9 cellular contexts compared by ENCODE assay signal in genomic region chr1:246579818-246580217, GRCh38. TPM values are rescaled to one million over a fixed set of nuclear protein-coding genes. Genes with fewer than 3 reads are reported as not detected.
A peak's percentile ranks its signal among the peaks of the same experiment; 100 is the strongest.
DNase-seq lines count a peak whose midpoint lies in the region; ATAC-seq and TF ChIP-seq lines count a peak whose summit lies in the region.
"Had no signal": no experiment of that assay in that cellular context is flagged by ENCODE, and none has a peak within 500 bp of the region (broad histone marks: within the 10 kb centered on the region; RNA-seq: fewer than 3 reads in every experiment).

No MANE protein-coding gene starts in this region.

- in situ Hi-C loops in brain microvascular endothelial cell (cut with HindIII; ENCODE audit: low pct_ligation_motif_present, low sequenced_read_pairs) = no loop called here

- H3K9ac ChIP-seq in endodermal cell (ENCODE audit: extremely low read depth, low read length, poor library complexity, severe bottlenecking) = no peak overlapping the region

- no peak for TF ChIP-seq EP300 in tibial nerve (IDR thresholded peaks at IDR 0.05)

- H3K4me3 Mint-ChIP-seq in endodermal cell = no peak overlapping the region

- DNase-seq in AG08395 (ENCODE audit: low spot score) (peak; percentile 8), brain microvascular endothelial cell (no peak), endodermal cell (no peak), left lung (no peak), tibial nerve (ENCODE audit: low spot score in 2 of 2) (no peak), hepatic stellate cell (ENCODE audit: low spot score) (no peak)
- DNase-seq: NCI-H1694 had no signal

- peaks cover 13% of the 10 kb centered on the region for H3K4me1 Mint-ChIP-seq in endodermal cell

- H3K4me3 ChIP-seq in brain microvascular endothelial cell (ENCODE audit: low read depth, low read length) (no peak overlapping the region), endodermal cell (ENCODE audit: low read length) (no peak overlapping the region), left lung (no peak overlapping the region), tibial nerve (no peak overlapping the region)

- H3K9me3 Mint-ChIP-seq in endodermal cell = no peaks in the 10 kb centered on the region

- H3K27ac Mint-ChIP-seq in endodermal cell = no peak overlapping the region

- H3K27ac ChIP-seq in brain microvascular endothelial cell (peak overlapping the region; percentile 18), endodermal cell (ENCODE audit: low read depth, low read length) (no peak overlapping the region), left lung (peak overlapping the region in 1 of 2 donors; percentile 29), tibial nerve (no peak overlapping the region)

- 89 to 96% methylated on average over 1 of the region's 3 CpGs for WGBS in endodermal cell (ENCODE audit: insufficient coverage in 1 of 2, insufficient read length in 1 of 2), 2 experiments
- 24 to 29% methylated on average over 3 of the region's 3 CpGs for WGBS in tibial nerve, 2 donors

- peak; percentile 86 for ATAC-seq in GM19351 (IDR thresholded peaks at IDR 0.05; ENCODE audit: unreplicated experiment)
- peak; percentile 70 for ATAC-seq in HG03108 (IDR thresholded peaks at IDR 0.05; ENCODE audit: unreplicated experiment)
- ATAC-seq in left lung = no peak

- H3K36me3 ChIP-seq in brain microvascular endothelial cell (replicated peaks) = no peaks in the 10 kb centered on the region
- H3K36me3 ChIP-seq in endodermal cell (ENCODE audit: control insufficient read depth, insufficient read depth, low read length) = no peaks in the 10 kb centered on the region
- no peaks in the 10 kb centered on the region for H3K36me3 ChIP-seq in left lung
- peaks cover 0 to 6% (median 0%) of the 10 kb centered on the region in 3 donors for H3K36me3 ChIP-seq in tibial nerve

- intact Hi-C loops in left lung (cut with DNase I) = no loop called here

- peaks cover 11% of the 10 kb centered on the region for H3K36me3 Mint-ChIP-seq in endodermal cell (ENCODE audit: low read depth)

- H3K27me3 Mint-ChIP-seq in endodermal cell (ENCODE audit: insufficient read depth) = no peaks in the 10 kb centered on the region

- TF ChIP-seq POLR2A in tibial nerve (IDR thresholded peaks at IDR 0.05) = no peak

- TF ChIP-seq CTCF in brain microvascular endothelial cell (IDR thresholded peaks at IDR 0.05; ENCODE audit: low read depth, low read length, missing control alignments) (no peak), endodermal cell (conservative IDR thresholded peaks at IDR 0.05) (no peak), left lung (IDR thresholded peaks at IDR 0.05) (no peak), tibial nerve (IDR thresholded peaks at IDR 0.05) (no peak)

- H3K27me3 ChIP-seq in brain microvascular endothelial cell (replicated peaks) (no peaks in the 10 kb centered on the region), endodermal cell (ENCODE audit: control insufficient read depth, insufficient read depth, low read length, poor library complexity, severe bottlenecking) (no peaks in the 10 kb centered on the region), left lung (no peaks in the 10 kb centered on the region), tibial nerve (no peaks in the 10 kb centered on the region)

- H3K4me1 ChIP-seq in endodermal cell (ENCODE audit: control insufficient read depth, insufficient read depth, low read length) (no peaks in the 10 kb centered on the region), left lung (peaks cover 37 to 46% of the 10 kb centered on the region in 2 donors), tibial nerve (peaks cover 0 to 60% (median 15%) of the 10 kb centered on the region in 4 donors)

- H3K9me3 ChIP-seq in endodermal cell (ENCODE audit: control insufficient read depth, low read length) = no peaks in the 10 kb centered on the region
- no peaks in the 10 kb centered on the region for H3K9me3 ChIP-seq in left lung
- H3K9me3 ChIP-seq in tibial nerve = no peaks in the 10 kb centered on the region

RNA-seq across cellular contexts. Expression of gene CNST, which starts 13.6 kb away (rescaled TPM):
- total RNA-seq in endodermal cell (10 to 100 TPM; 14.7 to 20.3 TPM), left lung (10 to 100 TPM; 20.3 to 24.0 TPM), tibial nerve (10 to 100 TPM; 16.5 to 20.3 (median 17.9) TPM)
- 11.6 TPM for polyA plus RNA-seq in endodermal cell (2013, experiment 1 of 2)
- polyA plus RNA-seq in endodermal cell (2013, experiment 2 of 2) = 12.0 TPM

RNA-seq across cellular contexts. Expression of gene TFB2M, which starts 13.8 kb away (rescaled TPM):
- 10 to 100 TPM; 13.2 to 13.7 TPM for total RNA-seq in endodermal cell
- 14.2 TPM for polyA plus RNA-seq in endodermal cell (2013, experiment 1 of 2)
- 14.4 TPM for polyA plus RNA-seq in endodermal cell (2013, experiment 2 of 2)
- total RNA-seq in left lung = 1 to 10 TPM; 8.8 to 9.3 TPM
- 1 to 10 TPM; 4.2 to 8.8 (median 7.6) TPM for total RNA-seq in tibial nerve
